ENCODE assay signal across 11 cellular contexts in the genomic region with DNA sequence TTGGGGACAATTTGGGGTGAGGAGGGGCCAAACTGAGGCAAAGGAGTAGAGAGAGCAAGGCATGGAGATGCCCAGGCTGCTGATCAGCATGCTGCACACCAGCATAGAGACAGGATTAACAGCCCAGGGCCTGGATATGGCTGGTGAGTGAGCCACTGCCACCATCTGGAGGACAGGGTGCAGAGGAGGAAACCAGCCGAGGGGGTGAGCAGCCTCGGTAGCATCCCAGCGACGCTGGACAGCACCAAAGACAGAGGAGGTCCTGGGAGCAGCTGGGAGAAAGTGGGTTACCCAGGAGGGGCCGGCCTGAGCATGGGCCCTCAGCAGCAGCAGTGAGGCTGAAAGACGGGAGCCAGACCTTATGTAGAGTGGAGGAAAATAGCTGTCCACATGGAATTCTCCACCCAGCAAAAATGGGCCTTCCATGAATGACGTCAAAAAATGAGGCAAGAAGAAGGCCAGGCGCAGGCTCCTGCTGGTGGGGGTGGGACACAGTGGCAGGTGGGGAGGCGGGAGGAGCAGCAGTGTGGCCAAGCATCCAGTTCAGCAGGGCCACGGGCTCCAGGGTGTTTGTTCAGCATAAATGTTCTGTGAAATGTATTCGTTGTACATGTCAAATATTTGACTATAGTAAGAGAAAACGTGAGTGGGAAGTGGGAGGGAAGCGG. TPM values are rescaled to one million over a fixed set of nuclear protein-coding genes. Genes with fewer than 3 reads are reported as not detected.
A peak's percentile ranks its signal among the peaks of the same experiment; 100 is the strongest.
DNase-seq lines count a peak whose midpoint lies in the region; ATAC-seq and TF ChIP-seq lines count a peak whose summit lies in the region.
"Had no signal": no experiment of that assay in that cellular context is flagged by ENCODE, and none has a peak within 500 bp of the region (broad histone marks: within the 10 kb centered on the region; RNA-seq: fewer than 3 reads in every experiment).

No MANE protein-coding gene starts in this region.

- ATAC-seq in foreskin keratinocyte = peak; percentile 41
- no peak for ATAC-seq in activated T-helper 17 cell treated with anti-CD3 and anti-CD28 coated beads, Interleukin-2, amount 50 U/mL, for 72 hours (replicated peaks)
- ATAC-seq in GM19351 (IDR thresholded peaks at IDR 0.05; ENCODE audit: unreplicated experiment) = no peak

- no peaks in the 10 kb centered on the region for H3K9me3 Mint-ChIP-seq in MCF 10A (ENCODE audit: unreplicated experiment)
- no peaks in the 10 kb centered on the region for H3K9me3 Mint-ChIP-seq in activated T-helper 17 cell treated with anti-CD3 and anti-CD28 coated beads, Interleukin-2, amount 50 U/mL, for 72 hours
- H3K9me3 Mint-ChIP-seq: CD4-positive, CD25-positive, alpha-beta regulatory T cell had no signal

- no peaks in the 10 kb centered on the region for H3K4me1 Mint-ChIP-seq in MCF 10A (ENCODE audit: insufficient read depth, unreplicated experiment)
- H3K4me1 Mint-ChIP-seq in activated T-helper 17 cell treated with anti-CD3 and anti-CD28 coated beads, Interleukin-2, amount 50 U/mL, for 72 hours = no peaks in the 10 kb centered on the region
- H3K4me1 Mint-ChIP-seq: CD4-positive, CD25-positive, alpha-beta regulatory T cell had no signal

- H3K36me3 ChIP-seq in testis (ENCODE audit: low read depth, missing control alignments) = no peaks in the 10 kb centered on the region
- H3K36me3 ChIP-seq: SJCRH30 had no signal

- CTCF ChIA-PET in MCF 10A (lab: Yijun Ruan, JAX) = interaction anchor here (0.5 to 2.2 kb wide), 6 partner anchors 9 to 228 kb away, joined by 3 to 14 read pairs (median 4); no protein-coding TSS in a partner anchor

- no peaks in the 10 kb centered on the region for H3K27me3 Mint-ChIP-seq in MCF 10A (ENCODE audit: insufficient read depth, unreplicated experiment)
- peaks cover 11% of the 10 kb centered on the region for H3K27me3 Mint-ChIP-seq in activated T-helper 17 cell treated with anti-CD3 and anti-CD28 coated beads, Interleukin-2, amount 50 U/mL, for 72 hours

- intact Hi-C loops in MCF 10A (cut with micrococcal nuclease) = no loop called here
- intact Hi-C loops in testis (cut with DNase I; ENCODE audit: low total_unique reads) = no loop called here

- in situ Hi-C loops in T47D (cut with HindIII; ENCODE audit: low pct_unique_long_range_greater_than_20kb, low sequenced_read_pairs) = no loop called here

- no peak overlapping the region for H3K27ac Mint-ChIP-seq in MCF 10A (ENCODE audit: low read depth, unreplicated experiment)
- no peak overlapping the region for H3K27ac Mint-ChIP-seq in activated T-helper 17 cell treated with anti-CD3 and anti-CD28 coated beads, Interleukin-2, amount 50 U/mL, for 72 hours

- H3K4me1 ChIP-seq in foreskin keratinocyte = no peaks in the 10 kb centered on the region
- H3K4me1 ChIP-seq in testis = no peaks in the 10 kb centered on the region
- H3K4me1 ChIP-seq: SJCRH30 had no signal

- POLR2A ChIA-PET in MCF 10A (lab: Yijun Ruan, JAX) = no interaction called here

- peaks cover under 1% of the 10 kb centered on the region for H3K36me3 Mint-ChIP-seq in MCF 10A (ENCODE audit: insufficient read depth, unreplicated experiment)
- no peaks in the 10 kb centered on the region for H3K36me3 Mint-ChIP-seq in activated T-helper 17 cell treated with anti-CD3 and anti-CD28 coated beads, Interleukin-2, amount 50 U/mL, for 72 hours (ENCODE audit: low read depth)
- H3K36me3 Mint-ChIP-seq: CD4-positive, CD25-positive, alpha-beta regulatory T cell had no signal

- no TSS peak for BruUV-seq in MCF 10A (replicated peaks; lab: Mats Ljungman, UMichigan)

- H3K4me3 ChIP-seq in NB4 (ENCODE audit: low read depth, low read length) (no peak overlapping the region), testis (no peak overlapping the region)
- H3K4me3 ChIP-seq: SJCRH30 had no signal

- DNase-seq in T47D (ENCODE audit: low read depth in 1 of 2, low spot score in 1 of 2) = peak; percentile 86 to 88
- DNase-seq in MCF 10A (ENCODE audit: unreplicated experiment) = no peak
- DNase-seq in NB4 (ENCODE audit: low read depth) = peak; percentile 40
- DNase-seq in foreskin keratinocyte = no peak
- DNase-seq in testis = peak; percentile 53
- DNase-seq in NCI-H2171 treated with DMSO at 0.1 percent for 48 hours (lab: John Stamatoyannopoulos, UW) = no peak
- DNase-seq: CD4-positive, CD25-positive, alpha-beta regulatory T cell; SJCRH30 had no signal

- WGBS in testis, 2 donors = 53 to 59% methylated on average over 12 to 13 of the region's 13 CpGs

- no peak overlapping the region for H3K4me3 Mint-ChIP-seq in MCF 10A (ENCODE audit: unreplicated experiment)
- no peak overlapping the region for H3K4me3 Mint-ChIP-seq in activated T-helper 17 cell treated with anti-CD3 and anti-CD28 coated beads, Interleukin-2, amount 50 U/mL, for 72 hours
- H3K4me3 Mint-ChIP-seq: CD4-positive, CD25-positive, alpha-beta regulatory T cell had no signal

- TF ChIP-seq POLR2A in NB4 (IDR thresholded peaks at IDR 0.05; ENCODE audit: extremely low read depth, insufficient read length) (no peak), testis (IDR thresholded peaks at IDR 0.05) (no peak)

- no peak for TF ChIP-seq CTCF in MCF 10A (IDR thresholded peaks at IDR 0.05; ENCODE audit: unreplicated experiment)
- TF ChIP-seq CTCF in NB4 (IDR thresholded peaks at IDR 0.05; ENCODE audit: low read depth, low read length) = no peak
- peak; percentile 42 for TF ChIP-seq CTCF in foreskin keratinocyte (conservative IDR thresholded peaks at IDR 0.05)
- no peak for TF ChIP-seq CTCF in testis (IDR thresholded peaks at IDR 0.05)

- no peak overlapping the region for H3K27ac ChIP-seq in foreskin keratinocyte
- no peak overlapping the region for H3K27ac ChIP-seq in testis
- H3K27ac ChIP-seq: KMS-11, SJCRH30 had no signal

- H3K27me3 ChIP-seq in foreskin keratinocyte (no peaks in the 10 kb centered on the region), testis (no peaks in the 10 kb centered on the region)
- H3K27me3 ChIP-seq: SJCRH30 had no signal

- no peaks in the 10 kb centered on the region for H3K9me3 ChIP-seq in testis
- H3K9me3 ChIP-seq: SJCRH30 had no signal

RNA-seq across cellular contexts. Expression of a gene that starts 16.7 kb away (rescaled TPM):
- total RNA-seq in MCF 10A (2022) = not detected in 2 replicates
- 1.2 and 1.3 TPM in 2 replicates for total RNA-seq in foreskin keratinocyte
- polyA plus RNA-seq in foreskin keratinocyte = 0.82 and 0.87 TPM in 2 replicates
- total RNA-seq in testis = 1 to 10 TPM; 7.3 to 9.5 TPM
- 5.1 TPM for polyA plus RNA-seq in testis (ENCODE audit: insufficient read depth, low read depth, low replicate concordance)
- under 1 TPM in 1 of 2 donors, not detected in 1; 0.24 TPM for total RNA-seq in activated T-helper 17 cell treated with anti-CD3 and anti-CD28 coated beads, Interleukin-2, amount 50 U/mL, for 72 hours
- polyA plus RNA-seq: CD4-positive, CD25-positive, alpha-beta regulatory T cell had no signal

RNA-seq across cellular contexts. Expression of a gene that starts 44.7 kb away (rescaled TPM):
- total RNA-seq in MCF 10A (2022) (30.0 and 32.8 TPM in 2 replicates), foreskin keratinocyte (12.5 and 13.1 TPM in 2 replicates), testis (10 to 100 TPM; 16.7 to 17.9 TPM)
- polyA plus RNA-seq in foreskin keratinocyte (5.4 TPM in 2 replicates), testis (ENCODE audit: insufficient read depth, low read depth, low replicate concordance) (13.9 TPM)
- 10 to 100 TPM; 31.6 to 36.3 TPM for total RNA-seq in activated T-helper 17 cell treated with anti-CD3 and anti-CD28 coated beads, Interleukin-2, amount 50 U/mL, for 72 hours

Comparison
In these comparisons a context has a peak if more than half of its experiments do, and no peak if none do; other contexts are left out.
1. DNase-seq: peak in T47D (2 of 2), NB4 (single experiment) and testis (single experiment); none in MCF 10A (single experiment), foreskin keratinocyte (0 of 2) and NCI-H2171 treated with DMSO at 0.1 percent for 48 hours (single experiment).